ENCODE assay signal across 11 cellular contexts in genomic region chr5:168683927-168684295, GRCh38.
"Had no signal": no experiment of that assay in that cellular context is flagged by ENCODE, and none has a peak within 500 bp of the region (broad histone marks: within the 10 kb centered on the region; RNA-seq: fewer than 3 reads in every experiment).

No MANE protein-coding gene starts in this region.

- H3K4me3 Mint-ChIP-seq: activated CD4-positive, alpha-beta memory T cell treated with anti-CD3 and anti-CD28 coated beads, Interleukin-2, amount 10 ng/mL, durations not matched to agents 7 days and 5 days had no signal

- H3K36me3 ChIP-seq: cardiac muscle cell, right lobe of liver, uterus had no signal

- H3K36me3 Mint-ChIP-seq: naive B cell had no signal

- H3K27me3 Mint-ChIP-seq: activated CD4-positive, alpha-beta memory T cell treated with anti-CD3 and anti-CD28 coated beads, Interleukin-2, amount 10 ng/mL, durations not matched to agents 7 days and 5 days had no signal

- H3K9me3 ChIP-seq: psoas muscle, right lobe of liver, stomach, uterus had no signal

- H3K27ac Mint-ChIP-seq: activated CD4-positive, alpha-beta memory T cell treated with anti-CD3 and anti-CD28 coated beads, Interleukin-2, amount 10 ng/mL, durations not matched to agents 7 days and 5 days had no signal

- H3K9me3 Mint-ChIP-seq: activated CD4-positive, alpha-beta memory T cell treated with anti-CD3 and anti-CD28 coated beads, Interleukin-2, amount 10 ng/mL, durations not matched to agents 7 days and 5 days; naive B cell had no signal

- H3K27me3 ChIP-seq: cardiac muscle cell, foreskin keratinocyte, right lobe of liver, stomach, uterus had no signal

- H3K4me3 ChIP-seq: cardiac muscle cell, lung, psoas muscle, right lobe of liver, stomach, uterus had no signal

- H3K27ac ChIP-seq: cardiac muscle cell, foreskin keratinocyte, psoas muscle, right lobe of liver, stomach, uterus had no signal

- DNase-seq: activated effector memory CD4-positive, alpha-beta T cell treated with anti-CD3 and anti-CD28 coated beads, Interleukin-2, amount 50 U/mL, for 16 hours; foreskin keratinocyte; left colon; naive B cell; psoas muscle; right lobe of liver; stomach; uterus had no signal

- H3K4me1 ChIP-seq: foreskin keratinocyte, psoas muscle, uterus had no signal
